15 cellular contexts compared by ENCODE assay signal in the genomic region with DNA sequence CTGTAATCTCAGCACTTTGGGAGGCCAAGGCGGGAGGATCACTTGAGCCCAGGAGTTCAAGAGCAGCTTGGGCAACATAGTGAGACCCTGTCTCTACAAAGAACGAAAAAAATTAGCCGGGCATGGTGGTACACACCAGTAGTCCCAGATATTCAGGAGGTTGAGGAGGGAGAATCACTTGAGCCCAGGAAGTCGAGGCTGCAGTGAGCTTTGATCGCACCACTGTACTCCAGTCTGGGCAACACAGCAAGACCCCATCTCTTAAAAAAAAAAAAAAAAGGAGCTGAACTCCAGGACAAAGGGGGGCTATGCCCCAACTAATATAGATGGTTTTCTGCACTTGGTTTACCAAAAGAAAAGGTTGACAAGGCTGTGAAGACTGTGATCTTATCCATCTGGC.
DNase-seq lines count a peak whose midpoint lies in the region; ATAC-seq, FAIRE-seq and TF ChIP-seq lines count a peak whose summit lies in the region.
"Had no signal": no experiment of that assay in that cellular context is flagged by ENCODE, and none has a peak within 500 bp of the region (broad histone marks: within the 10 kb centered on the region; RNA-seq: fewer than 3 reads in every experiment).

No MANE protein-coding gene starts in this region.

- no peak for TF ChIP-seq POLR2A in K562 (conservative IDR thresholded peaks at IDR 0.05)

- H2AFZ ChIP-seq in K562 (ENCODE audit: low read depth, low read length), result no peak overlapping the region
- H2AFZ ChIP-seq: GM23248 had no signal

- H3K9me3 ChIP-seq in KOPT-K1 (ENCODE audit: insufficient read depth, low read length, poor library complexity, severe bottlenecking) (no peaks in the 10 kb centered on the region), K562 (replicated peaks; ENCODE audit: control insufficient read depth, insufficient read depth, low read depth, low read length) (no peaks in the 10 kb centered on the region)
- H3K9me3 ChIP-seq: left lung, testis had no signal

- TF ChIP-seq EP300 in K562 (IDR thresholded peaks at IDR 0.05; ENCODE audit: low read length), result no peak

- H3K27ac ChIP-seq in KOPT-K1 (ENCODE audit: low read depth, low read length, poor library complexity, severe bottlenecking) (peak overlapping the region; percentile 98), K562 (ENCODE audit: extremely low read depth, low read depth, low read length) (no peak overlapping the region)
- H3K27ac ChIP-seq: GM23248, testis had no signal

- peaks cover 82% of the 10 kb centered on the region for H3K4me1 Mint-ChIP-seq in activated naive CD4-positive, alpha-beta T cell treated with anti-CD3 and anti-CD28 coated beads, Interleukin-2, amount 10 ng/mL, durations not matched to agents 7 days and 5 days
- peaks cover 38 to 66% of the 10 kb centered on the region in 2 donors for H3K4me1 Mint-ChIP-seq in stimulated activated naive B cell treated with anti-CD40 and anti-IgM and Interleukin-4, amounts not matched to agents 10 μg/mL and 1 μg/mL and 100 μg/mL, for 72 hours

- no peak for FAIRE-seq in K562 (lab: Jason Lieb, UNC)

- peaks cover 18% of the 10 kb centered on the region for H3K36me3 ChIP-seq in KOPT-K1 (ENCODE audit: insufficient read depth, low read length)
- no peaks in the 10 kb centered on the region for H3K36me3 ChIP-seq in K562 (ENCODE audit: control insufficient read depth, insufficient read depth, low read length)
- H3K36me3 ChIP-seq: left lung had no signal

- TF ChIP-seq RAD21 in K562 (CRISPR knock-in tag; conservative IDR thresholded peaks at IDR 0.05 in 1 of 2, IDR thresholded peaks at IDR 0.05 in 1 of 2), result no peak

- H3K27me3 ChIP-seq in K562 (ENCODE audit: control insufficient read depth in 2 of 2, insufficient read depth in 2 of 2, low read length in 2 of 2), result peaks cover 25 to 69% of the 10 kb centered on the region in 2 experiments
- H3K27me3 ChIP-seq: left lung, testis had no signal

- WGBS in K562 (ENCODE audit: insufficient coverage, low coverage, missing lambda C conversion rate), result 17% methylated on average over 5 of the region's 5 CpGs

- H3K4me3 Mint-ChIP-seq in activated naive CD4-positive, alpha-beta T cell treated with anti-CD3 and anti-CD28 coated beads, Interleukin-2, amount 10 ng/mL, durations not matched to agents 7 days and 5 days, result peak overlapping the region; percentile 76
- H3K4me3 Mint-ChIP-seq in stimulated activated naive B cell treated with anti-CD40 and anti-IgM and Interleukin-4, amounts not matched to agents 10 μg/mL and 1 μg/mL and 100 μg/mL, for 72 hours, result no peak overlapping the region

- BruUV-seq in K562 (replicated peaks; lab: Mats Ljungman, UMichigan), result no TSS peak

- in situ Hi-C loops in K562 (cut with MboI), result no loop called here

- no peak overlapping the region for H3K4me3 ChIP-seq in K562
- H3K4me3 ChIP-seq: GM23248, left lung, testis had no signal

- ATAC-seq in K562 (no peak), HG03108 (IDR thresholded peaks at IDR 0.05; ENCODE audit: unreplicated experiment) (no peak)
- ATAC-seq in stimulated activated naive B cell treated with anti-CD40 and anti-IgM and Interleukin-4, amounts not matched to agents 10 μg/mL and 1 μg/mL and 100 μg/mL, for 72 hours (replicated peaks), result no peak
- ATAC-seq: left lung had no signal

- peaks cover 6% of the 10 kb centered on the region for H3K27me3 Mint-ChIP-seq in activated naive CD4-positive, alpha-beta T cell treated with anti-CD3 and anti-CD28 coated beads, Interleukin-2, amount 10 ng/mL, durations not matched to agents 7 days and 5 days
- H3K27me3 Mint-ChIP-seq in stimulated activated naive B cell treated with anti-CD40 and anti-IgM and Interleukin-4, amounts not matched to agents 10 μg/mL and 1 μg/mL and 100 μg/mL, for 72 hours, result peaks cover 12 to 22% of the 10 kb centered on the region in 2 donors

- H4K20me1 ChIP-seq in K562 (replicated peaks; ENCODE audit: control insufficient read depth, insufficient read depth, low read length), result peaks cover 21% of the 10 kb centered on the region

- DNase-seq in activated naive CD4-positive, alpha-beta T cell treated with anti-CD3 and anti-CD28 coated beads, Interleukin-2, amount 10 ng/mL, durations not matched to agents 7 days and 5 days, result no peak
- DNase-seq in activated naive CD4-positive, alpha-beta T cell (lab: John Stamatoyannopoulos, UW), result no peak
- DNase-seq in K562 (ENCODE audit: extremely low read depth in 1 of 4, low spot score in 3 of 4), result no peak
- DNase-seq in stimulated activated naive B cell treated with anti-CD40 and anti-IgM and Interleukin-4, amounts not matched to agents 10 μg/mL and 1 μg/mL and 100 μg/mL, for 72 hours, result no peak
- DNase-seq in effector CD4-positive, alpha-beta T cell, result no peak
- DNase-seq in H4 (ENCODE audit: low spot score), result no peak
- DNase-seq: activated CD4-positive, CD25-positive, alpha-beta regulatory T cell treated with anti-CD3 and anti-CD28 coated beads, Interleukin-2, amount 50 U/mL, for 72 hours; GM23248; left lung; NCI-H2081 treated with DMSO at 0.1 percent for 48 hours; NCI-H69; SW 1271; testis had no signal

- POLR2A ChIA-PET in K562 (lab: Yijun Ruan, JAX), result no interaction called here

- H3K27ac Mint-ChIP-seq in activated naive CD4-positive, alpha-beta T cell treated with anti-CD3 and anti-CD28 coated beads, Interleukin-2, amount 10 ng/mL, durations not matched to agents 7 days and 5 days, result peak overlapping the region; percentile 97
- peak overlapping the region; percentile 43 for H3K27ac Mint-ChIP-seq in stimulated activated naive B cell treated with anti-CD40 and anti-IgM and Interleukin-4, amounts not matched to agents 10 μg/mL and 1 μg/mL and 100 μg/mL, for 72 hours

- CTCF ChIA-PET in activated naive CD4-positive, alpha-beta T cell treated with anti-CD3 and anti-CD28 coated beads, Interleukin-2, amount 10 ng/mL, durations not matched to agents 7 days and 5 days (lab: Charles Lee), result interaction anchor here (0.8 to 7.8 kb wide), 7 partner anchors 26 to 303 kb away, joined by 3 to 91 read pairs (median 4); no protein-coding TSS in a partner anchor
- CTCF ChIA-PET in K562 (lab: Yijun Ruan, JAX; ENCODE audit: low intra/inter-chr PET ratio), result no interaction called here

- H3K79me2 ChIP-seq in K562 (ENCODE audit: control insufficient read depth, insufficient read depth, low read length), result no peaks in the 10 kb centered on the region

- no peaks in the 10 kb centered on the region for H3K9me3 Mint-ChIP-seq in activated naive CD4-positive, alpha-beta T cell treated with anti-CD3 and anti-CD28 coated beads, Interleukin-2, amount 10 ng/mL, durations not matched to agents 7 days and 5 days
- no peaks in the 10 kb centered on the region for H3K9me3 Mint-ChIP-seq in stimulated activated naive B cell treated with anti-CD40 and anti-IgM and Interleukin-4, amounts not matched to agents 10 μg/mL and 1 μg/mL and 100 μg/mL, for 72 hours

- peaks cover 17% of the 10 kb centered on the region for H3K36me3 Mint-ChIP-seq in activated naive CD4-positive, alpha-beta T cell treated with anti-CD3 and anti-CD28 coated beads, Interleukin-2, amount 10 ng/mL, durations not matched to agents 7 days and 5 days
- peaks cover 2 to 3% of the 10 kb centered on the region in 2 donors for H3K36me3 Mint-ChIP-seq in stimulated activated naive B cell treated with anti-CD40 and anti-IgM and Interleukin-4, amounts not matched to agents 10 μg/mL and 1 μg/mL and 100 μg/mL, for 72 hours

- no peak overlapping the region for H3K4me2 ChIP-seq in K562 (ENCODE audit: insufficient read depth, low read length)

- H3K9ac ChIP-seq in K562 (ENCODE audit: insufficient read depth in 1 of 2, low read depth in 2 of 2, low read length in 2 of 2), result no peak overlapping the region
- H3K9ac ChIP-seq: GM23248 had no signal

- H3K9me1 ChIP-seq in K562 (ENCODE audit: control insufficient read depth, insufficient read depth, low read length), result peaks cover 4% of the 10 kb centered on the region

- TF ChIP-seq CTCF in K562 (IDR thresholded peaks at IDR 0.05 in 2 of 3, conservative IDR thresholded peaks at IDR 0.05 in 1 of 3; ENCODE audit: insufficient read depth in 2 of 3, low read depth in 1 of 3, low read length in 3 of 3), result no peak

- H3K4me1 ChIP-seq in K562 (replicated peaks in 1 of 2; ENCODE audit: control insufficient read depth in 2 of 2, insufficient read depth in 2 of 2, low read length in 2 of 2), result peaks cover 0 to 7% of the 10 kb centered on the region in 2 experiments; a peak in 2 of 5 replicates

- intact Hi-C loops in K562 (cut with micrococcal nuclease), result no loop called here

TF ChIP-seq in K562, 482 proteins besides CTCF, POLR2A, EP300 and RAD21:
- TF ChIP-seq ZNF121 (CRISPR knock-in tag; conservative IDR thresholded peaks at IDR 0.05), result peak; percentile 82
- TF ChIP-seq, protein P1, sequence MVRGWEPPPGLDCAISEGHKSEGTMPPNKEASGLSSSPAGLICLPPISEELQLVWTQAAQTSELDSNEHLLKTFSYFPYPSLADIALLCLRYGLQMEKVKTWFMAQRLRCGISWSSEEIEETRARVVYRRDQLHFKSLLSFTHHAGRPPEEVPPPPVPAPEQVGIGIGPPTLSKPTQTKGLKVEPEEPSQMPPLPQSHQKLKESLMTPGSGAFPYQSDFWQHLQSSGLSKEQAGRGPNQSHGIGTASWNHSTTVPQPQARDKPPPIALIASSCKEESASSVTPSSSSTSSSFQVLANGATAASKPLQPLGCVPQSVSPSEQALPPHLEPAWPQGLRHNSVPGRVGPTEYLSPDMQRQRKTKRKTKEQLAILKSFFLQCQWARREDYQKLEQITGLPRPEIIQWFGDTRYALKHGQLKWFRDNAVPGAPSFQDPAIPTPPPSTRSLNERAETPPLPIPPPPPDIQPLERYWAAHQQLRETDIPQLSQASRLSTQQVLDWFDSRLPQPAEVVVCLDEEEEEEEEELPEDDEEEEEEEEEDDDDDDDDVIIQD (CRISPR knock-in tag; IDR thresholded peaks at IDR 0.05), result no peak
